ENCODE assay signal across 19 cellular contexts in genomic region chr19:10449037-10449436, GRCh38. TPM values are rescaled to one million over a fixed set of nuclear protein-coding genes. Genes with fewer than 3 reads are reported as not detected.
DNase-seq lines count a peak whose midpoint lies in the region; ATAC-seq and TF ChIP-seq lines count a peak whose summit lies in the region.
"Had no signal": no experiment of that assay in that cellular context is flagged by ENCODE, and none has a peak within 500 bp of the region (broad histone marks: within the 10 kb centered on the region; RNA-seq: fewer than 3 reads in every experiment).

No MANE protein-coding gene starts in this region.

- H4K91ac ChIP-seq in neuronal stem cell (ENCODE audit: low read depth, low read length, poor library complexity): no peak overlapping the region

- peak overlapping the region; percentile 76 for H2AK5ac ChIP-seq in neuronal stem cell (ENCODE audit: low read depth, low read length)

- no peak for ATAC-seq in activated CD8-positive, alpha-beta T cell treated with anti-CD3 and anti-CD28 coated beads, Interleukin-2, amount 10 ng/mL, durations not matched to agents 7 days and 5 days
- no peak for ATAC-seq in activated CD8-positive, alpha-beta T cell treated with anti-CD3 and anti-CD28 coated beads for 36 hours
- ATAC-seq: CD8-positive, alpha-beta T cell had no signal

- no peak overlapping the region for H3K9ac ChIP-seq in neuronal stem cell (ENCODE audit: low read depth, low read length, poor library complexity)
- H3K9ac ChIP-seq: BLaER1 treated with 17β-estradiol and CSF1 and Interleukin-3, amounts not matched to agents 10 nM and 100 nM; GM23248 had no signal

- intact Hi-C loops in activated CD8-positive, alpha-beta T cell treated with anti-CD3 and anti-CD28 coated beads for 36 hours (cut with micrococcal nuclease): no loop called here

- H3K79me1 ChIP-seq in neuronal stem cell (ENCODE audit: low read depth, low read length): no peaks in the 10 kb centered on the region

- H4K8ac ChIP-seq in neuronal stem cell (ENCODE audit: low read depth, low read length): no peak overlapping the region

- DNase-seq in activated CD8-positive, alpha-beta T cell treated with anti-CD3 and anti-CD28 coated beads, Interleukin-2, amount 10 ng/mL, durations not matched to agents 7 days and 5 days: no peak
- DNase-seq in activated CD8-positive, alpha-beta T cell treated with anti-CD3 and anti-CD28 coated beads for 36 hours: no peak
- DNase-seq in NB4 (ENCODE audit: low read depth): peak; percentile 14
- no peak for DNase-seq in neuronal stem cell (ENCODE audit: low spot score)
- no peak for DNase-seq in GDM1 (lab: John Stamatoyannopoulos, UW)
- DNase-seq in NCI-H748 (lab: John Stamatoyannopoulos, UW; ENCODE audit: unreplicated experiment): no peak
- DNase-seq: Calu3; CD8-positive, alpha-beta T cell; DMS 273 treated with DMSO at 0.1 percent for 48 hours; DMS53; DND-41; EL; GM23248; HCEC 1CT; HFFc6; IMR-90 had no signal

- TF ChIP-seq CTCF in activated CD8-positive, alpha-beta T cell treated with anti-CD3 and anti-CD28 coated beads for 36 hours (IDR thresholded peaks at IDR 0.05): no peak
- TF ChIP-seq CTCF in NB4 (IDR thresholded peaks at IDR 0.05; ENCODE audit: low read depth, low read length): no peak

- no peak for TF ChIP-seq POLR2A in NB4 (IDR thresholded peaks at IDR 0.05; ENCODE audit: extremely low read depth, insufficient read length)

- peaks cover 29% of the 10 kb centered on the region for H3K4me1 Mint-ChIP-seq in activated CD8-positive, alpha-beta T cell treated with anti-CD3 and anti-CD28 coated beads, Interleukin-2, amount 10 ng/mL, durations not matched to agents 7 days and 5 days (ENCODE audit: low read depth)
- H3K4me1 Mint-ChIP-seq in activated CD8-positive, alpha-beta T cell treated with anti-CD3 and anti-CD28 coated beads for 36 hours (ENCODE audit: low read depth): peaks cover 6% of the 10 kb centered on the region

- H2BK12ac ChIP-seq in neuronal stem cell (ENCODE audit: low read length): no peak overlapping the region

- H3K4me3 Mint-ChIP-seq in activated CD8-positive, alpha-beta T cell treated with anti-CD3 and anti-CD28 coated beads, Interleukin-2, amount 10 ng/mL, durations not matched to agents 7 days and 5 days: no peak overlapping the region
- no peak overlapping the region for H3K4me3 Mint-ChIP-seq in activated CD8-positive, alpha-beta T cell treated with anti-CD3 and anti-CD28 coated beads for 36 hours
- H3K4me3 Mint-ChIP-seq: B cell; CD8-positive, alpha-beta T cell; HFFc6 had no signal

- no peak overlapping the region for H3K27ac ChIP-seq in neuronal stem cell (replicated peaks; ENCODE audit: low read length)
- H3K27ac ChIP-seq: BLaER1 treated with 17β-estradiol and CSF1 and Interleukin-3, amounts not matched to agents 10 nM and 100 nM; GM23248; HL-60 had no signal

- H3K18ac ChIP-seq in neuronal stem cell (ENCODE audit: low read length): no peak overlapping the region

- no peak overlapping the region for H3K23ac ChIP-seq in neuronal stem cell (ENCODE audit: low read depth, low read length, poor library complexity)

- peak overlapping the region; percentile 41 for H3K27ac Mint-ChIP-seq in activated CD8-positive, alpha-beta T cell treated with anti-CD3 and anti-CD28 coated beads, Interleukin-2, amount 10 ng/mL, durations not matched to agents 7 days and 5 days
- H3K27ac Mint-ChIP-seq in activated CD8-positive, alpha-beta T cell treated with anti-CD3 and anti-CD28 coated beads for 36 hours: no peak overlapping the region
- H3K27ac Mint-ChIP-seq: B cell; CD8-positive, alpha-beta T cell; HFFc6 had no signal

- CTCF ChIA-PET in activated CD8-positive, alpha-beta T cell treated with anti-CD3 and anti-CD28 coated beads, Interleukin-2, amount 10 ng/mL, durations not matched to agents 7 days and 5 days (lab: Charles Lee): no interaction called here
- CTCF ChIA-PET in activated CD8-positive, alpha-beta T cell treated with anti-CD3 and anti-CD28 coated beads for 36 hours (lab: Charles Lee): interaction anchor here (1.3 kb wide), 1 partner anchor 45 kb away, joined by 3 read pairs; no protein-coding TSS in a partner anchor

- peaks cover 44% of the 10 kb centered on the region for H3K36me3 Mint-ChIP-seq in activated CD8-positive, alpha-beta T cell treated with anti-CD3 and anti-CD28 coated beads, Interleukin-2, amount 10 ng/mL, durations not matched to agents 7 days and 5 days (ENCODE audit: low read depth)
- peaks cover 10% of the 10 kb centered on the region for H3K36me3 Mint-ChIP-seq in activated CD8-positive, alpha-beta T cell treated with anti-CD3 and anti-CD28 coated beads for 36 hours (ENCODE audit: low read depth)

- H3K27me3 ChIP-seq in neuronal stem cell (ENCODE audit: control insufficient read depth in 3 of 3, insufficient read depth in 3 of 3, low read depth in 1 of 3, low read length in 3 of 3): no peaks in the 10 kb centered on the region
- H3K27me3 ChIP-seq: BLaER1 treated with 17β-estradiol and CSF1 and Interleukin-3, amounts not matched to agents 10 nM and 100 nM had no signal

- no peaks in the 10 kb centered on the region for H3K27me3 Mint-ChIP-seq in activated CD8-positive, alpha-beta T cell treated with anti-CD3 and anti-CD28 coated beads, Interleukin-2, amount 10 ng/mL, durations not matched to agents 7 days and 5 days (ENCODE audit: low read depth)
- H3K27me3 Mint-ChIP-seq in activated CD8-positive, alpha-beta T cell treated with anti-CD3 and anti-CD28 coated beads for 36 hours: no peaks in the 10 kb centered on the region

- H3K9me3 Mint-ChIP-seq in activated CD8-positive, alpha-beta T cell treated with anti-CD3 and anti-CD28 coated beads, Interleukin-2, amount 10 ng/mL, durations not matched to agents 7 days and 5 days (ENCODE audit: insufficient read depth): no peaks in the 10 kb centered on the region
- no peaks in the 10 kb centered on the region for H3K9me3 Mint-ChIP-seq in activated CD8-positive, alpha-beta T cell treated with anti-CD3 and anti-CD28 coated beads for 36 hours
- H3K9me3 Mint-ChIP-seq: CD8-positive, alpha-beta T cell; HFFc6 had no signal

- H3K4me3 ChIP-seq in NB4 (ENCODE audit: low read depth, low read length) (no peak overlapping the region), neuronal stem cell (ENCODE audit: low read length in 2 of 2) (no peak overlapping the region)
- H3K4me3 ChIP-seq: BLaER1 treated with 17β-estradiol and CSF1 and Interleukin-3, amounts not matched to agents 10 nM and 100 nM; GM23248 had no signal

- no CpG with 5 or more reads among the region's 7 CpGs for WGBS in neuronal stem cell (ENCODE audit: extremely low coverage in 2 of 2, insufficient read length in 2 of 2, insufficient replicate concordance in 1 of 2), 2 donors

- H2BK5ac ChIP-seq in neuronal stem cell (ENCODE audit: low read length): no peak overlapping the region

- H3K4ac ChIP-seq in neuronal stem cell (ENCODE audit: low read length): no peak overlapping the region

- H3K9me3 ChIP-seq in neuronal stem cell (replicated peaks in 1 of 2; ENCODE audit: control insufficient read depth in 2 of 2, insufficient read depth in 1 of 2, low read depth in 1 of 2, low read length in 2 of 2): no peaks in the 10 kb centered on the region
- H3K9me3 ChIP-seq: BLaER1 treated with 17β-estradiol and CSF1 and Interleukin-3, amounts not matched to agents 10 nM and 100 nM had no signal

- H2AFZ ChIP-seq in neuronal stem cell (ENCODE audit: low read length): no peak overlapping the region
- H2AFZ ChIP-seq: GM23248 had no signal

- H3K4me1 ChIP-seq in neuronal stem cell (ENCODE audit: control insufficient read depth in 2 of 2, insufficient read depth in 1 of 2, low read depth in 1 of 2, low read length in 2 of 2): peaks cover 8 to 11% of the 10 kb centered on the region in 2 donors

- no peak overlapping the region for H3K14ac ChIP-seq in neuronal stem cell (ENCODE audit: low read length)

- H2BK15ac ChIP-seq in neuronal stem cell (ENCODE audit: low read length): no peak overlapping the region

- POLR2A ChIA-PET in activated CD8-positive, alpha-beta T cell treated with anti-CD3 and anti-CD28 coated beads, Interleukin-2, amount 10 ng/mL, durations not matched to agents 7 days and 5 days (lab: Charles Lee): no interaction called here
- POLR2A ChIA-PET in activated CD8-positive, alpha-beta T cell treated with anti-CD3 and anti-CD28 coated beads for 36 hours (lab: Charles Lee): no interaction called here

- H3K36me3 ChIP-seq in neuronal stem cell (replicated peaks in 1 of 2; ENCODE audit: control insufficient read depth in 2 of 2, insufficient read depth in 2 of 2, low read length in 2 of 2): no peaks in the 10 kb centered on the region

- H2BK120ac ChIP-seq in neuronal stem cell (ENCODE audit: low read depth, low read length): no peak overlapping the region

- H3K4me2 ChIP-seq in neuronal stem cell (ENCODE audit: insufficient read depth, low read length, poor library complexity, severe bottlenecking): no peak overlapping the region
- H3K4me2 ChIP-seq: BLaER1 treated with 17β-estradiol and CSF1 and Interleukin-3, amounts not matched to agents 10 nM and 100 nM had no signal

RNA-seq across cellular contexts. Expression of gene PDE4A, which starts 28.7 kb away (rescaled TPM):
- total RNA-seq in activated CD8-positive, alpha-beta T cell treated with anti-CD3 and anti-CD28 coated beads, Interleukin-2, amount 10 ng/mL, durations not matched to agents 7 days and 5 days: 10 to 100 TPM; 54.2 to 56.0 TPM
- total RNA-seq in activated CD8-positive, alpha-beta T cell treated with anti-CD3 and anti-CD28 coated beads for 36 hours: 10 to 100 TPM; 24.6 to 25.5 TPM
- polyA plus RNA-seq in neuronal stem cell (2013, experiment 1 of 2): 3.9 TPM
- polyA plus RNA-seq in neuronal stem cell (2013, experiment 2 of 2): 4.1 TPM

RNA-seq across cellular contexts. Expression of gene CDC37, which starts 45.7 kb away (rescaled TPM):
- 100 to 1,000 TPM; 264 to 288 TPM for total RNA-seq in activated CD8-positive, alpha-beta T cell treated with anti-CD3 and anti-CD28 coated beads, Interleukin-2, amount 10 ng/mL, durations not matched to agents 7 days and 5 days
- 100 to 1,000 TPM; 236 to 238 TPM for total RNA-seq in activated CD8-positive, alpha-beta T cell treated with anti-CD3 and anti-CD28 coated beads for 36 hours
- 93.1 TPM for polyA plus RNA-seq in neuronal stem cell (2013, experiment 1 of 2)
- 91.5 TPM for polyA plus RNA-seq in neuronal stem cell (2013, experiment 2 of 2)

RNA-seq across cellular contexts. Expression of gene KEAP1, which starts 54.1 kb away (rescaled TPM):
- total RNA-seq in activated CD8-positive, alpha-beta T cell treated with anti-CD3 and anti-CD28 coated beads, Interleukin-2, amount 10 ng/mL, durations not matched to agents 7 days and 5 days: 10 to 100 TPM; 89.4 to 92.1 TPM
- 10 to 100 TPM; 44.7 to 55.0 TPM for total RNA-seq in activated CD8-positive, alpha-beta T cell treated with anti-CD3 and anti-CD28 coated beads for 36 hours
- 32.5 TPM for polyA plus RNA-seq in neuronal stem cell (2013, experiment 1 of 2)
- 30.9 TPM for polyA plus RNA-seq in neuronal stem cell (2013, experiment 2 of 2)
